In genomic region chr19:49470615-49470978, GRCh38 we compare ENCODE assay signal across 11 cellular contexts. TPM values are rescaled to one million over a fixed set of nuclear protein-coding genes. Genes with fewer than 3 reads are reported as not detected.
DNase-seq lines count a peak whose midpoint lies in the region; ATAC-seq lines count a peak whose summit lies in the region.
"Had no signal": no experiment of that assay in that cellular context is flagged by ENCODE, and none has a peak within 500 bp of the region (broad histone marks: within the 10 kb centered on the region; RNA-seq: fewer than 3 reads in every experiment).

No MANE protein-coding gene starts in this region.

- peak overlapping the region; percentile 53 for H3K4me3 Mint-ChIP-seq in central memory CD8-positive, alpha-beta T cell

- H3K9me3 Mint-ChIP-seq in central memory CD8-positive, alpha-beta T cell: no peaks in the 10 kb centered on the region

- H3K4me1 Mint-ChIP-seq in central memory CD8-positive, alpha-beta T cell: peaks cover 43% of the 10 kb centered on the region

- intact Hi-C loops in head of caudate nucleus (cut with DNase I): no loop called here

- no peaks in the 10 kb centered on the region for H3K27me3 ChIP-seq in BLaER1
- H3K27me3 ChIP-seq: gastroesophageal sphincter, SJSA1 had no signal

- H3K4me1 ChIP-seq in BLaER1: peaks cover 83% of the 10 kb centered on the region

- 0 out of 2 replicates have a peak overlapping the region, but pooled peaks have one; percentile 37 for H3K4me3 ChIP-seq in BLaER1
- H3K4me3 ChIP-seq: gastroesophageal sphincter, SJSA1 had no signal

- peak overlapping the region; percentile 94 for H3K4me2 ChIP-seq in BLaER1

- peaks cover 25% of the 10 kb centered on the region for H3K36me3 Mint-ChIP-seq in central memory CD8-positive, alpha-beta T cell (ENCODE audit: insufficient read depth)

- DNase-seq in central memory CD8-positive, alpha-beta T cell (ENCODE audit: low spot score in 2 of 2): no peak
- DNase-seq in head of caudate nucleus: no peak
- DNase-seq in NCI-H2171 (lab: John Stamatoyannopoulos, UW): no peak
- DNase-seq: AML-193, NCI-H1694 had no signal

- H3K27me3 Mint-ChIP-seq in central memory CD8-positive, alpha-beta T cell: no peaks in the 10 kb centered on the region

- H3K9me3 ChIP-seq in BLaER1 (no peaks in the 10 kb centered on the region), KOPT-K1 (ENCODE audit: insufficient read depth, low read length, poor library complexity, severe bottlenecking) (no peaks in the 10 kb centered on the region)
- H3K9me3 ChIP-seq: gastroesophageal sphincter, SJSA1 had no signal

- H3K27ac ChIP-seq in BLaER1 (peak overlapping the region; percentile 89), KOPT-K1 (ENCODE audit: low read depth, low read length, poor library complexity, severe bottlenecking) (peak overlapping the region; percentile 65)
- H3K27ac ChIP-seq: SJSA1 had no signal

- H3K36me3 ChIP-seq in BLaER1: peaks cover 14% of the 10 kb centered on the region
- peaks cover 13% of the 10 kb centered on the region; the same call in 1 of the 2 replicates for H3K36me3 ChIP-seq in KOPT-K1 (ENCODE audit: insufficient read depth, low read length)

- H3K27ac Mint-ChIP-seq in central memory CD8-positive, alpha-beta T cell (ENCODE audit: low read depth): peak overlapping the region; percentile 99

- peaks cover 7% of the 10 kb centered on the region; the same call in 1 of the 2 replicates for H4K20me1 ChIP-seq in BLaER1

- peak overlapping the region; percentile 59 for H3K9ac ChIP-seq in BLaER1

- no peak for ATAC-seq in central memory CD8-positive, alpha-beta T cell (replicated peaks; ENCODE audit: extremely low read depth, poor library complexity, severe bottlenecking)
- no peak for ATAC-seq in esophagus mucosa
- ATAC-seq: gastroesophageal sphincter had no signal

RNA-seq across cellular contexts. Expression of gene FLT3LG, which starts 3.4 kb away (rescaled TPM):
- 3.3 TPM for total RNA-seq in esophagus mucosa
- total RNA-seq: astrocyte had no signal

RNA-seq across cellular contexts. Expression of gene RPL13A, which starts 16.8 kb away (rescaled TPM):
- total RNA-seq in esophagus mucosa: 2,820 TPM

RNA-seq across cellular contexts. Expression of gene ALDH16A1, which starts 17.6 kb away (rescaled TPM):
- total RNA-seq in esophagus mucosa: 27.2 TPM

RNA-seq across cellular contexts. Expression of gene PIH1D1, which starts 19.0 kb away (rescaled TPM):
- 53.6 TPM for total RNA-seq in esophagus mucosa

RNA-seq across cellular contexts. Expression of gene RPS11, which starts 25.6 kb away (rescaled TPM):
- 1,446 TPM for total RNA-seq in esophagus mucosa
